Comparison of ENCODE assay signal across 18 cellular contexts in genomic region chr14:57352771-57353170, GRCh38.
"Had no signal": no experiment of that assay in that cellular context is flagged by ENCODE, and none has a peak within 500 bp of the region (broad histone marks: within the 10 kb centered on the region; RNA-seq: fewer than 3 reads in every experiment).

No MANE protein-coding gene starts in this region.

- H3K27ac Mint-ChIP-seq: activated CD4-positive, alpha-beta memory T cell treated with anti-CD3 and anti-CD28 coated beads for 36 hours; activated T-cell treated with anti-CD3 and anti-CD28 coated beads, Interleukin-2, amount 50 U/mL, for 24 hours; endodermal cell; natural killer cell had no signal

- H3K4me3 ChIP-seq: cardiac muscle cell, right atrium auricular region, tibial nerve, uterus had no signal

- H3K36me3 Mint-ChIP-seq: activated CD4-positive, alpha-beta memory T cell treated with anti-CD3 and anti-CD28 coated beads for 36 hours; natural killer cell had no signal

- H3K4me1 Mint-ChIP-seq: natural killer cell had no signal

- DNase-seq: activated CD4-positive, alpha-beta memory T cell treated with anti-CD3 and anti-CD28 coated beads for 36 hours; activated naive CD4-positive, alpha-beta T cell treated with anti-CD3 and anti-CD28 coated beads, Interleukin-2, amount 50 U/mL, for 16 hours; activated T-cell treated with anti-CD3 and anti-CD28 coated beads, Interleukin-2, amount 50 U/mL, for 24 hours; dorsolateral prefrontal cortex; endodermal cell; hippocampal formation; left ventricle myocardium superior; mesendoderm; natural killer cell; nucleus accumbens; stimulated activated CD4-positive, alpha-beta T cell treated with anti-CD3 and anti-CD28 coated beads, Interleukin-2, amount 100 ng/mL, for 48 hours; stimulated activated naive CD4-positive, alpha-beta T cell; substantia nigra; uterus had no signal

- H3K9me3 Mint-ChIP-seq: activated CD4-positive, alpha-beta memory T cell treated with anti-CD3 and anti-CD28 coated beads for 36 hours; activated T-cell treated with anti-CD3 and anti-CD28 coated beads, Interleukin-2, amount 50 U/mL, for 24 hours; natural killer cell had no signal

- H3K27ac ChIP-seq: cardiac muscle cell, dorsolateral prefrontal cortex, right atrium auricular region, tibial nerve, uterus, VCaP had no signal

- H3K9me3 ChIP-seq: right atrium auricular region, tibial nerve, uterus had no signal

- H3K4me3 Mint-ChIP-seq: activated CD4-positive, alpha-beta memory T cell treated with anti-CD3 and anti-CD28 coated beads for 36 hours; activated T-cell treated with anti-CD3 and anti-CD28 coated beads, Interleukin-2, amount 50 U/mL, for 24 hours; endodermal cell; natural killer cell had no signal

- H3K4me1 ChIP-seq: right atrium auricular region, tibial nerve, uterus had no signal

- H3K27me3 ChIP-seq: cardiac muscle cell, dorsolateral prefrontal cortex, right atrium auricular region, tibial nerve, uterus had no signal

- H3K36me3 ChIP-seq: cardiac muscle cell, right atrium auricular region, tibial nerve, uterus had no signal
